In genomic region chr7:92875719-92876118, GRCh38 we compare ENCODE assay signal across 12 cellular contexts. TPM values are rescaled to one million over a fixed set of nuclear protein-coding genes. Genes with fewer than 3 reads are reported as not detected.
A peak's percentile ranks its signal among the peaks of the same experiment; 100 is the strongest.
DNase-seq lines count a peak whose midpoint lies in the region; ATAC-seq, FAIRE-seq and TF ChIP-seq lines count a peak whose summit lies in the region.
"Had no signal": no experiment of that assay in that cellular context is flagged by ENCODE, and none has a peak within 500 bp of the region (broad histone marks: within the 10 kb centered on the region; RNA-seq: fewer than 3 reads in every experiment).

No MANE protein-coding gene starts in this region.

- peak; percentile 91 for ATAC-seq in activated CD4-positive, alpha-beta T cell treated with anti-CD3 and anti-CD28 coated beads for 36 hours
- ATAC-seq in GM19463 (IDR thresholded peaks at IDR 0.05; ENCODE audit: unreplicated experiment), result peak; percentile 41
- ATAC-seq in T-helper 17 cell, result no peak
- ATAC-seq: Panc1, upper lobe of right lung had no signal

- peak; percentile 96 for FAIRE-seq in keratinocyte (lab: Jason Lieb, UNC)

- DNase-seq in activated CD4-positive, alpha-beta T cell treated with anti-CD3 and anti-CD28 coated beads for 36 hours, result peak; percentile 53
- DNase-seq in activated CD4-positive, alpha-beta T cell treated with anti-CD3 and anti-CD28 coated beads, Interleukin-2, amount 10 ng/mL, durations not matched to agents 7 days and 5 days, result no peak
- DNase-seq in T-helper 17 cell, result no peak
- DNase-seq in keratinocyte (ENCODE audit: low read depth, low spot score), result peak; percentile 68
- DNase-seq in SJCRH30, result no peak
- no peak for DNase-seq in NK-92 (lab: John Stamatoyannopoulos, UW; ENCODE audit: unreplicated experiment)
- DNase-seq in spleen, result no peak
- DNase-seq: caudate nucleus, upper lobe of right lung had no signal

- intact Hi-C loops in activated CD4-positive, alpha-beta T cell treated with anti-CD3 and anti-CD28 coated beads for 36 hours (cut with DNase I, micrococcal nuclease), result loop anchor here in 1 of 2 experiments (2.0 kb wide), 1 partner anchor 27 kb away; no protein-coding TSS in a partner anchor
- intact Hi-C loops in spleen (cut with DNase I; ENCODE audit: low total_unique reads), result no loop called here

- CTCF ChIA-PET in activated CD4-positive, alpha-beta T cell treated with anti-CD3 and anti-CD28 coated beads for 36 hours (lab: Charles Lee), result no interaction called here
- CTCF ChIA-PET in activated CD4-positive, alpha-beta T cell treated with anti-CD3 and anti-CD28 coated beads, Interleukin-2, amount 10 ng/mL, durations not matched to agents 7 days and 5 days (lab: Charles Lee), result interaction anchor here (0.5 to 1.6 kb wide), 4 partner anchors 13 to 232 kb away, joined by 3 to 5 read pairs (median 4); no protein-coding TSS in a partner anchor

- no peaks in the 10 kb centered on the region for H3K27me3 ChIP-seq in keratinocyte (ENCODE audit: control insufficient read depth, extremely low read depth, insufficient read depth, low read length)
- H3K27me3 ChIP-seq in SJCRH30, result no peaks in the 10 kb centered on the region
- H3K27me3 ChIP-seq in spleen (replicated peaks in 1 of 7), result no peaks in the 10 kb centered on the region
- H3K27me3 ChIP-seq: neural progenitor cell, upper lobe of right lung had no signal

- POLR2A ChIA-PET in activated CD4-positive, alpha-beta T cell treated with anti-CD3 and anti-CD28 coated beads for 36 hours (lab: Charles Lee), result interaction anchor here (0.7 to 1.0 kb wide), 2 partner anchors 40 to 244 kb away, joined by 3 to 4 read pairs; no protein-coding TSS in a partner anchor
- POLR2A ChIA-PET in activated CD4-positive, alpha-beta T cell treated with anti-CD3 and anti-CD28 coated beads, Interleukin-2, amount 10 ng/mL, durations not matched to agents 7 days and 5 days (lab: Charles Lee), result no interaction called here

- dilution Hi-C loops in keratinocyte (cut with MboI; ENCODE audit: extremely low pct_ligation_motif_present, low sequenced_read_pairs), result no loop called here

- H3K27me3 Mint-ChIP-seq in activated CD4-positive, alpha-beta T cell treated with anti-CD3 and anti-CD28 coated beads for 36 hours, result peaks cover 2% of the 10 kb centered on the region
- no peaks in the 10 kb centered on the region for H3K27me3 Mint-ChIP-seq in activated CD4-positive, alpha-beta T cell treated with anti-CD3 and anti-CD28 coated beads, Interleukin-2, amount 10 ng/mL, durations not matched to agents 7 days and 5 days
- no peaks in the 10 kb centered on the region for H3K27me3 Mint-ChIP-seq in T-helper 17 cell

- TF ChIP-seq CTCF in keratinocyte (optimal IDR thresholded peaks at IDR 0.05 in 1 of 3, IDR thresholded peaks at IDR 0.05 in 1 of 3, conservative IDR thresholded peaks at IDR 0.05 in 1 of 3; ENCODE audit: extremely low read depth in 1 of 3, insufficient read depth in 2 of 3, low read length in 3 of 3) (no peak), spleen (IDR thresholded peaks at IDR 0.05 in 8 of 11, conservative IDR thresholded peaks at IDR 0.05 in 3 of 11) (no peak)

- TF ChIP-seq POLR2A in spleen (IDR thresholded peaks at IDR 0.05), result no peak

- H3K79me2 ChIP-seq in keratinocyte (ENCODE audit: control insufficient read depth, insufficient read depth, low read length), result no peaks in the 10 kb centered on the region

- H2AFZ ChIP-seq in keratinocyte (ENCODE audit: control insufficient read depth, low read length), result peak overlapping the region; percentile 57
- H2AFZ ChIP-seq: neural progenitor cell had no signal

- peak overlapping the region; percentile 50 for H3K4me2 ChIP-seq in keratinocyte (ENCODE audit: control insufficient read depth, extremely low read depth, insufficient read depth, low read depth, low read length)
- H3K4me2 ChIP-seq: neural progenitor cell had no signal

- no peaks in the 10 kb centered on the region for H3K9me1 ChIP-seq in keratinocyte (ENCODE audit: control insufficient read depth, extremely low read depth, insufficient read depth, low read length)

- no peak overlapping the region for H3K4me3 Mint-ChIP-seq in activated CD4-positive, alpha-beta T cell treated with anti-CD3 and anti-CD28 coated beads for 36 hours
- no peak overlapping the region for H3K4me3 Mint-ChIP-seq in activated CD4-positive, alpha-beta T cell treated with anti-CD3 and anti-CD28 coated beads, Interleukin-2, amount 10 ng/mL, durations not matched to agents 7 days and 5 days
- no peak overlapping the region for H3K4me3 Mint-ChIP-seq in T-helper 17 cell
- H3K4me3 Mint-ChIP-seq: neural progenitor cell had no signal

- H3K9me3 Mint-ChIP-seq in activated CD4-positive, alpha-beta T cell treated with anti-CD3 and anti-CD28 coated beads for 36 hours (ENCODE audit: low read depth), result no peaks in the 10 kb centered on the region
- H3K9me3 Mint-ChIP-seq in activated CD4-positive, alpha-beta T cell treated with anti-CD3 and anti-CD28 coated beads, Interleukin-2, amount 10 ng/mL, durations not matched to agents 7 days and 5 days, result peaks cover 9% of the 10 kb centered on the region

- H3K4me1 Mint-ChIP-seq in activated CD4-positive, alpha-beta T cell treated with anti-CD3 and anti-CD28 coated beads for 36 hours, result peaks cover 30% of the 10 kb centered on the region
- peaks cover 27% of the 10 kb centered on the region for H3K4me1 Mint-ChIP-seq in activated CD4-positive, alpha-beta T cell treated with anti-CD3 and anti-CD28 coated beads, Interleukin-2, amount 10 ng/mL, durations not matched to agents 7 days and 5 days
- peaks cover 22% of the 10 kb centered on the region for H3K4me1 Mint-ChIP-seq in T-helper 17 cell

- no peaks in the 10 kb centered on the region for H3K36me3 Mint-ChIP-seq in activated CD4-positive, alpha-beta T cell treated with anti-CD3 and anti-CD28 coated beads for 36 hours (ENCODE audit: low read depth)
- peaks cover 3% of the 10 kb centered on the region for H3K36me3 Mint-ChIP-seq in activated CD4-positive, alpha-beta T cell treated with anti-CD3 and anti-CD28 coated beads, Interleukin-2, amount 10 ng/mL, durations not matched to agents 7 days and 5 days (ENCODE audit: low read depth)
- H3K36me3 Mint-ChIP-seq in T-helper 17 cell (ENCODE audit: low read depth), result no peaks in the 10 kb centered on the region

- H3K27ac ChIP-seq in keratinocyte (ENCODE audit: control insufficient read depth, insufficient read depth, low read length) (peak overlapping the region; percentile 44), SJCRH30 (no peak overlapping the region), spleen (no peak overlapping the region)
- H3K27ac ChIP-seq: neural progenitor cell, upper lobe of right lung had no signal

- 68 to 86% (median 78%) methylated on average over 2 of the region's 2 CpGs for WGBS in spleen, 5 donors

- no peak overlapping the region for H3K9ac ChIP-seq in keratinocyte (ENCODE audit: control insufficient read depth, extremely low read depth, insufficient read depth, low read length)
- H3K9ac ChIP-seq: neural progenitor cell had no signal

- H3K36me3 ChIP-seq in keratinocyte (ENCODE audit: control insufficient read depth in 2 of 2, extremely low read depth in 1 of 2, insufficient read depth in 2 of 2, low read length in 2 of 2) (no peaks in the 10 kb centered on the region), SJCRH30 (no peaks in the 10 kb centered on the region), spleen (no peaks in the 10 kb centered on the region)
- H3K36me3 ChIP-seq: neural progenitor cell, upper lobe of right lung had no signal

- no peaks in the 10 kb centered on the region for H4K20me1 ChIP-seq in keratinocyte (ENCODE audit: control insufficient read depth, extremely low read depth, insufficient read depth, low read length)

- H3K27ac Mint-ChIP-seq in activated CD4-positive, alpha-beta T cell treated with anti-CD3 and anti-CD28 coated beads for 36 hours, result no peak overlapping the region
- H3K27ac Mint-ChIP-seq in activated CD4-positive, alpha-beta T cell treated with anti-CD3 and anti-CD28 coated beads, Interleukin-2, amount 10 ng/mL, durations not matched to agents 7 days and 5 days, result no peak overlapping the region
- H3K27ac Mint-ChIP-seq in T-helper 17 cell, result peak overlapping the region; percentile 60
- H3K27ac Mint-ChIP-seq: neural progenitor cell had no signal

- H3K4me1 ChIP-seq in keratinocyte (ENCODE audit: control insufficient read depth, extremely low read depth, insufficient read depth, low read length) (peaks cover 22% of the 10 kb centered on the region), SJCRH30 (peaks cover 17% of the 10 kb centered on the region), spleen (no peaks in the 10 kb centered on the region)
- H3K4me1 ChIP-seq: upper lobe of right lung had no signal

- H3K9me3 ChIP-seq in T-helper 17 cell (ENCODE audit: control insufficient read depth, low read length, poor library complexity, severe bottlenecking) (no peaks in the 10 kb centered on the region), keratinocyte (ENCODE audit: control insufficient read depth, low read depth, low read length) (peaks cover under 1% of the 10 kb centered on the region), SJCRH30 (replicated peaks) (no peaks in the 10 kb centered on the region), spleen (no peaks in the 10 kb centered on the region)
- H3K9me3 ChIP-seq: upper lobe of right lung had no signal

- no peak overlapping the region for H3K4me3 ChIP-seq in keratinocyte (ENCODE audit: control insufficient read depth in 2 of 3, extremely low read depth in 1 of 3, insufficient read depth in 2 of 3, low read depth in 1 of 3, low read length in 3 of 3)
- H3K4me3 ChIP-seq in SJCRH30, result no peak overlapping the region
- H3K4me3 ChIP-seq in spleen, result no peak overlapping the region
- H3K4me3 ChIP-seq: neural progenitor cell, upper lobe of right lung had no signal

RNA-seq across cellular contexts. Expression of gene CDK6, which starts 39.3 kb away (rescaled TPM):
- total RNA-seq in activated CD4-positive, alpha-beta T cell treated with anti-CD3 and anti-CD28 coated beads for 36 hours, result 100 to 1,000 TPM; 118 to 135 TPM
- total RNA-seq in activated CD4-positive, alpha-beta T cell treated with anti-CD3 and anti-CD28 coated beads, Interleukin-2, amount 10 ng/mL, durations not matched to agents 7 days and 5 days, result 10 to 100 TPM; 84.1 to 95.4 TPM
- total RNA-seq in T-helper 17 cell, result 10 to 100 TPM; 61.5 to 63.7 TPM
- polyA plus RNA-seq in keratinocyte, result 39.1 to 68.6 TPM (median 53.5 TPM) in 3 replicates
- polyA plus RNA-seq in keratinocyte (2011; ENCODE audit: low read depth), result 14.0 TPM
- polyA plus RNA-seq in keratinocyte (2011; cell fraction: cytosol; rRNA removed), result 36.9 and 54.9 TPM in 2 replicates
- polyA plus RNA-seq in keratinocyte (2011; cell fraction: nucleus; rRNA removed), result 83.0 and 86.9 TPM in 2 replicates
- polyA plus RNA-seq in keratinocyte (2012; ENCODE audit: low replicate concordance), result 16.7 and 45.7 TPM in 2 replicates
- polyA minus RNA-seq in keratinocyte, result 147 to 201 TPM (median 184 TPM) in 3 replicates
- polyA minus RNA-seq in keratinocyte (2011; cell fraction: cytosol; rRNA and poly(A)+ RNA removed), result 165 TPM
- 224 and 339 TPM in 2 replicates for polyA minus RNA-seq in keratinocyte (2011; cell fraction: nucleus; rRNA and poly(A)+ RNA removed)
- total RNA-seq in SJCRH30 (2014; rRNA removed; shearing (Covaris generic)), result 184 and 194 TPM in 2 replicates
- 10 to 100 TPM; 22.6 to 37.8 (median 29.9) TPM for total RNA-seq in spleen
- 1 to 10 TPM in 2 of 3 donors, under 1 TPM in 1; 0.91 to 2.0 (median 1.8) TPM for polyA plus RNA-seq in spleen

Comparison
In these comparisons a context has a peak if more than half of its experiments do, and no peak if none do; other contexts are left out.
1. DNase-seq: peak in activated CD4-positive, alpha-beta T cell treated with anti-CD3 and anti-CD28 coated beads for 36 hours (single experiment) and keratinocyte (single experiment); none in activated CD4-positive, alpha-beta T cell treated with anti-CD3 and anti-CD28 coated beads, Interleukin-2, amount 10 ng/mL, durations not matched to agents 7 days and 5 days (single experiment), T-helper 17 cell (0 of 3), SJCRH30 (0 of 2), NK-92 (single experiment) and spleen (single experiment).